Comparison of ENCODE assay signal across 9 cellular contexts in genomic region chr4:119025916-119026661, GRCh38.
DNase-seq lines count a peak whose midpoint lies in the region; ATAC-seq and TF ChIP-seq lines count a peak whose summit lies in the region.
"Had no signal": no experiment of that assay in that cellular context is flagged by ENCODE, and none has a peak within 500 bp of the region (broad histone marks: within the 10 kb centered on the region; RNA-seq: fewer than 3 reads in every experiment).

No MANE protein-coding gene starts in this region.

- ATAC-seq in GM21717 (IDR thresholded peaks at IDR 0.05; ENCODE audit: unreplicated experiment), result no peak
- ATAC-seq: activated CD4-positive, alpha-beta T cell treated with anti-CD3 and anti-CD28 coated beads for 36 hours had no signal

- H3K9me3 ChIP-seq in parathyroid adenoma (ENCODE audit: control insufficient read depth, low read length), result no peaks in the 10 kb centered on the region

- no peak overlapping the region for H3K9ac ChIP-seq in parathyroid adenoma

- DNase-seq in CD1c-positive myeloid dendritic cell (ENCODE audit: extremely low spot score) (peak; percentile 85), SIG-M5 (lab: John Stamatoyannopoulos, UW) (peak; percentile 13), fibroblast of the aortic adventitia (ENCODE audit: low read depth) (peak; percentile 97), NCI-H774 (lab: John Stamatoyannopoulos, UW) (no peak), COLO829 (ENCODE audit: low spot score) (no peak)
- DNase-seq in stimulated activated CD4-positive, alpha-beta T cell treated with anti-CD3 and anti-CD28 coated beads, Interleukin-1b, Interleukin-23, amount 100 ng/mL, for 48 hours, result no peak
- DNase-seq: activated CD4-positive, alpha-beta T cell treated with anti-CD3 and anti-CD28 coated beads for 36 hours had no signal

- H3K36me3 ChIP-seq in parathyroid adenoma (ENCODE audit: control insufficient read depth, insufficient read depth, low read length), result no peaks in the 10 kb centered on the region

- H3K27ac ChIP-seq in parathyroid adenoma, result peak overlapping the region; percentile 42

- H3K27me3 ChIP-seq in parathyroid adenoma (ENCODE audit: control insufficient read depth, insufficient read depth, low read length), result no peaks in the 10 kb centered on the region

- TF ChIP-seq CTCF in fibroblast of the aortic adventitia (IDR thresholded peaks at IDR 0.05; ENCODE audit: insufficient read depth, low read length), result no peak
- TF ChIP-seq CTCF in parathyroid adenoma (IDR thresholded peaks at IDR 0.05), result no peak

- H3K4me1 ChIP-seq in parathyroid adenoma, result no peaks in the 10 kb centered on the region

- no peak overlapping the region for H2AFZ ChIP-seq in parathyroid adenoma

- no peaks in the 10 kb centered on the region for H3K79me2 ChIP-seq in parathyroid adenoma

- H3K4me2 ChIP-seq in parathyroid adenoma (ENCODE audit: low read length), result peak overlapping the region; percentile 13

- H3K4me3 ChIP-seq in fibroblast of the aortic adventitia (ENCODE audit: low read depth, low read length), result no peak overlapping the region
- H3K4me3 ChIP-seq in parathyroid adenoma (ENCODE audit: low read depth, low read length), result no peak overlapping the region

Comparison
In these comparisons a context has a peak if more than half of its experiments do, and no peak if none do; other contexts are left out.
1. DNase-seq: peak in CD1c-positive myeloid dendritic cell (single experiment), SIG-M5 (single experiment) and fibroblast of the aortic adventitia (single experiment); none in NCI-H774 (single experiment), COLO829 (single experiment) and stimulated activated CD4-positive, alpha-beta T cell treated with anti-CD3 and anti-CD28 coated beads, Interleukin-1b, Interleukin-23, amount 100 ng/mL, for 48 hours (single experiment).